Comparison of ENCODE assay signal across 1 cellular context in genomic region chr11:2771758-2772466, GRCh38.
TF ChIP-seq lines count a peak whose summit lies in the region.

No MANE protein-coding gene starts in this region.

TF ChIP-seq in HepG2, 621 proteins besides CTCF, POLR2A, EP300 and RAD21 (continued from another document):
- TF ChIP-seq ZNF512B (CRISPR knock-in tag; IDR thresholded peaks at IDR 0.05; ENCODE audit: borderline replicate concordance) (no peak), ZMAT5 (CRISPR knock-in tag; IDR thresholded peaks at IDR 0.05; ENCODE audit: borderline replicate concordance, low read depth) (no peak), NCOR1 (IDR thresholded peaks at IDR 0.05; ENCODE audit: borderline replicate concordance, low read length) (no peak), ZUFSP (CRISPR knock-in tag; IDR thresholded peaks at IDR 0.05; ENCODE audit: borderline replicate concordance) (no peak), HOMEZ (CRISPR knock-in tag; IDR thresholded peaks at IDR 0.05; ENCODE audit: low read depth) (no peak), ZNF850 (CRISPR knock-in tag; conservative IDR thresholded peaks at IDR 0.05) (no peak), MAFK (conservative IDR thresholded peaks at IDR 0.05 in 1 of 2, IDR thresholded peaks at IDR 0.05 in 1 of 2; ENCODE audit: low read length in 2 of 2) (no peak), RFXAP (CRISPR knock-in tag; IDR thresholded peaks at IDR 0.05; ENCODE audit: borderline replicate concordance) (no peak), MTA3 (CRISPR knock-in tag; IDR thresholded peaks at IDR 0.05) (no peak), TEAD2 (CRISPR knock-in tag; IDR thresholded peaks at IDR 0.05) (no peak)
TF ChIP-seq in HepG2: peak in this region for 0.
